In genomic region chr15:63948436-63948835, GRCh38 we compare ENCODE assay signal across 18 cellular contexts.
DNase-seq lines count a peak whose midpoint lies in the region; ATAC-seq and TF ChIP-seq lines count a peak whose summit lies in the region.
"Had no signal": no experiment of that assay in that cellular context is flagged by ENCODE, and none has a peak within 500 bp of the region (broad histone marks: within the 10 kb centered on the region; RNA-seq: fewer than 3 reads in every experiment).

No MANE protein-coding gene starts in this region.

- H4K20me1 ChIP-seq in BLaER1 treated with 17β-estradiol and CSF1 and Interleukin-3, amounts not matched to agents 10 nM and 100 nM = no peaks in the 10 kb centered on the region

- H3K9me3 Mint-ChIP-seq in activated CD8-positive, alpha-beta memory T cell treated with anti-CD3 and anti-CD28 coated beads, Interleukin-2, amount 10 ng/mL, durations not matched to agents 7 days and 5 days (ENCODE audit: low read depth) = no peaks in the 10 kb centered on the region
- no peaks in the 10 kb centered on the region for H3K9me3 Mint-ChIP-seq in osteocyte (ENCODE audit: unreplicated experiment)
- H3K9me3 Mint-ChIP-seq: CD4-positive, alpha-beta T cell had no signal

- no peak for ATAC-seq in activated CD8-positive, alpha-beta memory T cell treated with anti-CD3 and anti-CD28 coated beads, Interleukin-2, amount 10 ng/mL, durations not matched to agents 7 days and 5 days
- ATAC-seq in omental fat pad (ENCODE audit: low FRiP score) = no peak
- ATAC-seq: Right ventricle myocardium inferior had no signal

- peaks cover 14% of the 10 kb centered on the region for H3K4me1 Mint-ChIP-seq in activated CD8-positive, alpha-beta memory T cell treated with anti-CD3 and anti-CD28 coated beads, Interleukin-2, amount 10 ng/mL, durations not matched to agents 7 days and 5 days
- H3K4me1 Mint-ChIP-seq in osteocyte (ENCODE audit: unreplicated experiment) = peaks cover 30% of the 10 kb centered on the region

- H3K4me2 ChIP-seq in BLaER1 treated with 17β-estradiol and CSF1 and Interleukin-3, amounts not matched to agents 10 nM and 100 nM = peak overlapping the region; percentile 40 to 74 (median 69)
- H3K4me2 ChIP-seq: PC-9 had no signal

- DNase-seq in activated CD8-positive, alpha-beta memory T cell treated with anti-CD3 and anti-CD28 coated beads for 24 hours = peak; percentile 40
- DNase-seq in activated CD8-positive, alpha-beta memory T cell treated with anti-CD3 and anti-CD28 coated beads, Interleukin-2, amount 10 ng/mL, durations not matched to agents 7 days and 5 days = no peak
- DNase-seq in colonic mucosa = peak; percentile 12
- DNase-seq in osteocyte (ENCODE audit: extremely low spot score, unreplicated experiment) = peak; percentile 54
- DNase-seq in omental fat pad (ENCODE audit: low spot score) = no peak
- no peak for DNase-seq in stimulated activated naive CD4-positive, alpha-beta T cell treated with Interleukin-2 at 50 U/mL for 16 hours (lab: John Stamatoyannopoulos, UW)
- DNase-seq in NCI-H510A treated with DMSO at 0.1 percent for 48 hours (lab: John Stamatoyannopoulos, UW) = no peak
- DNase-seq: CD4-positive, alpha-beta T cell; NCI-H1105 treated with DMSO at 0.1 percent for 48 hours; NCI-H146; NCI-H1930; NCI-H2107; NCI-H524 treated with DMSO at 0.1 percent for 48 hours; NCI-H774; PC-9; SJCRH30 had no signal

- H3K4me3 ChIP-seq in BLaER1 treated with 17β-estradiol and CSF1 and Interleukin-3, amounts not matched to agents 10 nM and 100 nM = no peak overlapping the region
- no peak overlapping the region for H3K4me3 ChIP-seq in colonic mucosa
- H3K4me3 ChIP-seq: PC-9, SJCRH30 had no signal

- peaks cover 11 to 42% (median 32%) of the 10 kb centered on the region in 10 experiments for H3K4me1 ChIP-seq in BLaER1 treated with 17β-estradiol and CSF1 and Interleukin-3, amounts not matched to agents 10 nM and 100 nM
- no peaks in the 10 kb centered on the region for H3K4me1 ChIP-seq in colonic mucosa

- intact Hi-C loops in colonic mucosa (cut with DNase I) = loop anchor here (5.0 kb wide), 1 partner anchor 99 kb away; the partner anchor contains the start of gene DAPK2

- H3K4me3 Mint-ChIP-seq in activated CD8-positive, alpha-beta memory T cell treated with anti-CD3 and anti-CD28 coated beads, Interleukin-2, amount 10 ng/mL, durations not matched to agents 7 days and 5 days = no peak overlapping the region
- no peak overlapping the region for H3K4me3 Mint-ChIP-seq in osteocyte (ENCODE audit: unreplicated experiment)
- H3K4me3 Mint-ChIP-seq: CD4-positive, alpha-beta T cell had no signal

- peaks cover 4% of the 10 kb centered on the region for H3K36me3 Mint-ChIP-seq in activated CD8-positive, alpha-beta memory T cell treated with anti-CD3 and anti-CD28 coated beads, Interleukin-2, amount 10 ng/mL, durations not matched to agents 7 days and 5 days
- peaks cover 2% of the 10 kb centered on the region for H3K36me3 Mint-ChIP-seq in osteocyte (ENCODE audit: unreplicated experiment)

- no peaks in the 10 kb centered on the region for H3K27me3 Mint-ChIP-seq in activated CD8-positive, alpha-beta memory T cell treated with anti-CD3 and anti-CD28 coated beads, Interleukin-2, amount 10 ng/mL, durations not matched to agents 7 days and 5 days
- H3K27me3 Mint-ChIP-seq in osteocyte (ENCODE audit: unreplicated experiment) = no peaks in the 10 kb centered on the region
- H3K27me3 Mint-ChIP-seq: CD4-positive, alpha-beta T cell had no signal

- H3K27ac Mint-ChIP-seq in activated CD8-positive, alpha-beta memory T cell treated with anti-CD3 and anti-CD28 coated beads, Interleukin-2, amount 10 ng/mL, durations not matched to agents 7 days and 5 days = no peak overlapping the region
- no peak overlapping the region for H3K27ac Mint-ChIP-seq in osteocyte (ENCODE audit: unreplicated experiment)
- H3K27ac Mint-ChIP-seq: CD4-positive, alpha-beta T cell had no signal

- H3K27ac ChIP-seq in BLaER1 treated with 17β-estradiol and CSF1 and Interleukin-3, amounts not matched to agents 10 nM and 100 nM = peak overlapping the region in 2 of 11 experiments; percentile 1 to 30; a peak in 4 of 22 replicates
- no peak overlapping the region for H3K27ac ChIP-seq in colonic mucosa
- H3K27ac ChIP-seq: PC-9, SJCRH30 had no signal

- H3K9ac ChIP-seq in BLaER1 treated with 17β-estradiol and CSF1 and Interleukin-3, amounts not matched to agents 10 nM and 100 nM = no peak overlapping the region
- H3K9ac ChIP-seq in colonic mucosa (ENCODE audit: low read depth in 2 of 2, low read length in 2 of 2) = no peak overlapping the region

- TF ChIP-seq CTCF in colonic mucosa (IDR thresholded peaks at IDR 0.05) = no peak
- no peak for TF ChIP-seq CTCF in osteocyte (IDR thresholded peaks at IDR 0.05)
- TF ChIP-seq CTCF in omental fat pad (IDR thresholded peaks at IDR 0.05) = no peak

- CTCF ChIA-PET in activated CD8-positive, alpha-beta memory T cell treated with anti-CD3 and anti-CD28 coated beads, Interleukin-2, amount 10 ng/mL, durations not matched to agents 7 days and 5 days (lab: Charles Lee) = interaction anchor here (0.7 to 5.0 kb wide), 2 partner anchors 9 to 22 kb away, joined by 3 to 53 read pairs; no protein-coding TSS in a partner anchor

- no peaks in the 10 kb centered on the region for H3K36me3 ChIP-seq in BLaER1 treated with 17β-estradiol and CSF1 and Interleukin-3, amounts not matched to agents 10 nM and 100 nM
- H3K36me3 ChIP-seq in colonic mucosa = no peaks in the 10 kb centered on the region
- H3K36me3 ChIP-seq: SJCRH30 had no signal

- no peaks in the 10 kb centered on the region for H3K27me3 ChIP-seq in BLaER1 treated with 17β-estradiol and CSF1 and Interleukin-3, amounts not matched to agents 10 nM and 100 nM
- H3K27me3 ChIP-seq in colonic mucosa = no peaks in the 10 kb centered on the region
- H3K27me3 ChIP-seq: SJCRH30 had no signal

- H3K9me3 ChIP-seq in BLaER1 treated with 17β-estradiol and CSF1 and Interleukin-3, amounts not matched to agents 10 nM and 100 nM (replicated peaks in 1 of 11) = peaks cover 0 to 4% (median 0%) of the 10 kb centered on the region in 11 experiments; a peak in 2 of 22 replicates
- H3K9me3 ChIP-seq in colonic mucosa = no peaks in the 10 kb centered on the region
- H3K9me3 ChIP-seq: SJCRH30 had no signal

Comparison
In these comparisons a context has a peak if more than half of its experiments do, and no peak if none do; other contexts are left out.
1. DNase-seq: peak in activated CD8-positive, alpha-beta memory T cell treated with anti-CD3 and anti-CD28 coated beads for 24 hours (single experiment), colonic mucosa (single experiment) and osteocyte (single experiment); none in activated CD8-positive, alpha-beta memory T cell treated with anti-CD3 and anti-CD28 coated beads, Interleukin-2, amount 10 ng/mL, durations not matched to agents 7 days and 5 days (single experiment), omental fat pad (single experiment), stimulated activated naive CD4-positive, alpha-beta T cell treated with Interleukin-2 at 50 U/mL for 16 hours (single experiment) and NCI-H510A treated with DMSO at 0.1 percent for 48 hours (single experiment).